ENCODE assay signal across 13 cellular contexts in the genomic region with DNA sequence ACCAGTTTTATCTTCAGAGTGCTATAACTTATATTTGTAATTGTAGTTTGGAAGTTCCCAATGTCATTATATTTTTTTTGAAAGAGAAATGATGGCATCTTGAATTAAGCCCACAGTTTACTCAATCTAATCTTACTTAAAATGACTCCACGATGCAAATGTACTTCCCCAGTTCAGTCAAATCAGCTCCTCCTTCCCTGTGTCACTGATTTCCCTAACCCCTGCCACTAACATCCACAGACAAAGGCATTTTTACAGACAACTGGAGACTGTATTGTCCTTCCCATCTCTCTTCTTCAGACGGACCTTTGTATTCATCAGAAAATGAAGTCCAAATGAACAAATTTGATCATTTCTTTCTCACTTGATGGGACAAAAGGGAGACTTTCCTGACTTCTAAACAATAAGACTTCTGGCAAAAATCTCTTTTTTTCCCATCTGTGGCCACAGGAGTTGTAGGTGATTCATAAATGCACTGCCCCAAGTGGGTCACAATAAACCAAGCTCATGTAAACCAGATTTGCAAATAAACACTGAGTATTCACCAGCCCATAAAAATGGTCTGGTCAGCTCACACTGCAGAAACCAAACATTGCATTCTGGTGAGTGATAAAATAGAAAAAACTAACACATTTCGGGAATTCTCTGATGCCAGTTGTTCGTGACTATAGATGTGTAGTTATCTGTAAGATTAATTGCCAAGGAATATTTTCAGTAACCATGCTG.
A peak's percentile ranks its signal among the peaks of the same experiment; 100 is the strongest.
DNase-seq lines count a peak whose midpoint lies in the region; TF ChIP-seq lines count a peak whose summit lies in the region.
"Had no signal": no experiment of that assay in that cellular context is flagged by ENCODE, and none has a peak within 500 bp of the region (broad histone marks: within the 10 kb centered on the region; RNA-seq: fewer than 3 reads in every experiment).

No MANE protein-coding gene starts in this region.

- no peaks in the 10 kb centered on the region for H3K27me3 ChIP-seq in SK-N-SH (ENCODE audit: insufficient read depth)
- H3K27me3 ChIP-seq: breast epithelium had no signal

- H3K9me2 ChIP-seq in SK-N-SH, result no peaks in the 10 kb centered on the region

- H3K36me3 Mint-ChIP-seq in progenitor cell of endocrine pancreas (ENCODE audit: insufficient read depth), result no peaks in the 10 kb centered on the region

- H4K20me1 ChIP-seq in SK-N-SH (ENCODE audit: insufficient read depth), result no peaks in the 10 kb centered on the region

- peak; percentile 73 for DNase-seq in ELR (ENCODE audit: low read depth)
- peak; percentile 56 for DNase-seq in SK-N-SH
- peak; percentile 86 for DNase-seq in fibroblast of the aortic adventitia (ENCODE audit: low read depth)
- no peak for DNase-seq in progenitor cell of endocrine pancreas (ENCODE audit: low spot score, unreplicated experiment)
- DNase-seq in GM13977 (ENCODE audit: low spot score), result no peak
- no peak for DNase-seq in NCI-H2081 treated with DMSO at 0.1 percent for 48 hours (lab: John Stamatoyannopoulos, UW)
- DNase-seq in NCI-H524 (lab: John Stamatoyannopoulos, UW), result no peak
- DNase-seq in NCI-H1436 treated with DMSO at 0.1 percent for 48 hours (lab: John Stamatoyannopoulos, UW), result no peak
- DNase-seq: activated CD4-positive, alpha-beta T cell treated with anti-CD3 and anti-CD28 coated beads for 48 hours; NCI-H2029 treated with DMSO at 0.1 percent for 48 hours; stimulated activated naive CD8-positive, alpha-beta T cell treated with anti-CD3 and anti-CD28 coated beads, Interleukin-15, amount 100 ng/mL, for 72 hours had no signal

- H3K27me3 Mint-ChIP-seq in progenitor cell of endocrine pancreas, result no peaks in the 10 kb centered on the region

- H3K9me3 Mint-ChIP-seq in progenitor cell of endocrine pancreas (ENCODE audit: low read depth), result peaks cover 3% of the 10 kb centered on the region
- H3K9me3 Mint-ChIP-seq: stimulated activated naive CD8-positive, alpha-beta T cell treated with anti-CD3 and anti-CD28 coated beads, Interleukin-15, amount 100 ng/mL, for 72 hours had no signal

- CTCF ChIA-PET in SK-N-SH (lab: Yijun Ruan, JAX), result no interaction called here

- TF ChIP-seq CTCF in SK-N-SH (IDR thresholded peaks at IDR 0.05) (no peak), fibroblast of the aortic adventitia (IDR thresholded peaks at IDR 0.05; ENCODE audit: insufficient read depth, low read length) (no peak), progenitor cell of endocrine pancreas (IDR thresholded peaks at IDR 0.05; ENCODE audit: unreplicated experiment) (no peak), GM13977 (IDR thresholded peaks at IDR 0.05; ENCODE audit: extremely low read depth, insufficient read depth, missing control alignments) (no peak)

- no peaks in the 10 kb centered on the region for H3K9me3 ChIP-seq in SK-N-SH
- H3K9me3 ChIP-seq: breast epithelium had no signal

- no peaks in the 10 kb centered on the region for H3K36me3 ChIP-seq in SK-N-SH (replicated peaks in 1 of 2; ENCODE audit: control insufficient read depth in 1 of 2, insufficient read depth in 2 of 2, low read length in 1 of 2)
- H3K36me3 ChIP-seq: breast epithelium had no signal

- peak overlapping the region; percentile 32; the same call in 1 of the 2 replicates for H3K4me2 ChIP-seq in SK-N-SH

- 39% methylated on average over 4 of the region's 4 CpGs for WGBS in SK-N-SH (ENCODE audit: low lambda C conversion rate)

- in situ Hi-C loops in GM13977 (cut with MboI; ENCODE audit: low pct_unique_long_range_greater_than_20kb, low sequenced_read_pairs, unreplicated experiment), result no loop called here

- peak overlapping the region; percentile 1 for H3K27ac Mint-ChIP-seq in progenitor cell of endocrine pancreas
- H3K27ac Mint-ChIP-seq: stimulated activated naive CD8-positive, alpha-beta T cell treated with anti-CD3 and anti-CD28 coated beads, Interleukin-15, amount 100 ng/mL, for 72 hours had no signal

- H3K4me3 ChIP-seq in SK-N-SH (ENCODE audit: low read depth in 2 of 2, low read length in 1 of 2), result no peak overlapping the region
- no peak overlapping the region for H3K4me3 ChIP-seq in fibroblast of the aortic adventitia (ENCODE audit: low read depth, low read length)
- H3K4me3 ChIP-seq: breast epithelium, K562 had no signal

- peak overlapping the region; percentile 98 to 99 for H3K27ac ChIP-seq in SK-N-SH (ENCODE audit: low read depth in 2 of 2, low read length in 1 of 2)

- H3K4me1 Mint-ChIP-seq in progenitor cell of endocrine pancreas (ENCODE audit: low read depth), result peaks cover 26% of the 10 kb centered on the region
- H3K4me1 Mint-ChIP-seq: stimulated activated naive CD8-positive, alpha-beta T cell treated with anti-CD3 and anti-CD28 coated beads, Interleukin-15, amount 100 ng/mL, for 72 hours had no signal

- H3K79me2 ChIP-seq in SK-N-SH (ENCODE audit: insufficient read depth), result no peaks in the 10 kb centered on the region

- no peak overlapping the region for H3K4me3 Mint-ChIP-seq in progenitor cell of endocrine pancreas (ENCODE audit: low read depth)
- H3K4me3 Mint-ChIP-seq: stimulated activated naive CD8-positive, alpha-beta T cell treated with anti-CD3 and anti-CD28 coated beads, Interleukin-15, amount 100 ng/mL, for 72 hours had no signal

- POLR2A ChIA-PET in SK-N-SH (lab: Yijun Ruan, JAX), result no interaction called here

- H3K9ac ChIP-seq in SK-N-SH, result peak overlapping the region; percentile 38; the same call in 1 of the 2 replicates

- peaks cover 36% of the 10 kb centered on the region for H3F3A ChIP-seq in SK-N-SH (replicated peaks; ENCODE audit: insufficient read depth)

- no peak for TF ChIP-seq RAD21 in SK-N-SH (IDR thresholded peaks at IDR 0.05; ENCODE audit: low read length)

- peak overlapping the region; percentile 23; the same call in 1 of the 2 replicates for H2AFZ ChIP-seq in SK-N-SH (ENCODE audit: low read depth)

- peaks cover 47 to 55% of the 10 kb centered on the region in 2 experiments for H3K4me1 ChIP-seq in SK-N-SH (ENCODE audit: control insufficient read depth in 1 of 2, insufficient read depth in 2 of 2, low read depth in 1 of 2, low read length in 1 of 2)
- H3K4me1 ChIP-seq: breast epithelium had no signal

- no peak for TF ChIP-seq EP300 in SK-N-SH (IDR thresholded peaks at IDR 0.05; ENCODE audit: borderline replicate concordance in 1 of 2, low read depth in 1 of 2, low read length in 1 of 2)

TF ChIP-seq in SK-N-SH, 30 proteins besides CTCF, POLR2A, EP300 and RAD21:
- TF ChIP-seq TCF12 (IDR thresholded peaks at IDR 0.05), result peak; percentile 35; the same call in 1 of the 2 replicates
- no peak for TF ChIP-seq GABPA (IDR thresholded peaks at IDR 0.05; ENCODE audit: low read depth)
- TF ChIP-seq, protein P1, sequence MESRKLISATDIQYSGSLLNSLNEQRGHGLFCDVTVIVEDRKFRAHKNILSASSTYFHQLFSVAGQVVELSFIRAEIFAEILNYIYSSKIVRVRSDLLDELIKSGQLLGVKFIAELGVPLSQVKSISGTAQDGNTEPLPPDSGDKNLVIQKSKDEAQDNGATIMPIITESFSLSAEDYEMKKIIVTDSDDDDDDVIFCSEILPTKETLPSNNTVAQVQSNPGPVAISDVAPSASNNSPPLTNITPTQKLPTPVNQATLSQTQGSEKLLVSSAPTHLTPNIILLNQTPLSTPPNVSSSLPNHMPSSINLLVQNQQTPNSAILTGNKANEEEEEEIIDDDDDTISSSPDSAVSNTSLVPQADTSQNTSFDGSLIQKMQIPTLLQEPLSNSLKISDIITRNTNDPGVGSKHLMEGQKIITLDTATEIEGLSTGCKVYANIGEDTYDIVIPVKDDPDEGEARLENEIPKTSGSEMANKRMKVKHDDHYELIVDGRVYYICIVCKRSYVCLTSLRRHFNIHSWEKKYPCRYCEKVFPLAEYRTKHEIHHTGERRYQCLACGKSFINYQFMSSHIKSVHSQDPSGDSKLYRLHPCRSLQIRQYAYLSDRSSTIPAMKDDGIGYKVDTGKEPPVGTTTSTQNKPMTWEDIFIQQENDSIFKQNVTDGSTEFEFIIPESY (IDR thresholded peaks at IDR 0.05; ENCODE audit: borderline replicate concordance, low read depth), result no peak
- TF ChIP-seq FOXM1 (IDR thresholded peaks at IDR 0.05; ENCODE audit: low read depth), result no peak
- TF ChIP-seq FOXJ3 (CRISPR knock-in tag; IDR thresholded peaks at IDR 0.05), result no peak
- peak; percentile 30 for TF ChIP-seq JUND (IDR thresholded peaks at IDR 0.05)
- TF ChIP-seq, protein P2, sequence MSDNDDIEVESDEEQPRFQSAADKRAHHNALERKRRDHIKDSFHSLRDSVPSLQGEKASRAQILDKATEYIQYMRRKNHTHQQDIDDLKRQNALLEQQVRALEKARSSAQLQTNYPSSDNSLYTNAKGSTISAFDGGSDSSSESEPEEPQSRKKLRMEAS (IDR thresholded peaks at IDR 0.05; ENCODE audit: low read depth), result no peak
- TF ChIP-seq GATA2 (CRISPR knock-in tag; IDR thresholded peaks at IDR 0.05), result no peak
- TF ChIP-seq RXRA (IDR thresholded peaks at IDR 0.05; ENCODE audit: borderline replicate concordance, low read depth), result no peak
- TF ChIP-seq MXI1 (IDR thresholded peaks at IDR 0.05; ENCODE audit: low read depth, low read length), result no peak
- TF ChIP-seq POLR2AphosphoS5 (IDR thresholded peaks at IDR 0.05; ENCODE audit: low read depth, low read length), result no peak
- TF ChIP-seq, protein P3, sequence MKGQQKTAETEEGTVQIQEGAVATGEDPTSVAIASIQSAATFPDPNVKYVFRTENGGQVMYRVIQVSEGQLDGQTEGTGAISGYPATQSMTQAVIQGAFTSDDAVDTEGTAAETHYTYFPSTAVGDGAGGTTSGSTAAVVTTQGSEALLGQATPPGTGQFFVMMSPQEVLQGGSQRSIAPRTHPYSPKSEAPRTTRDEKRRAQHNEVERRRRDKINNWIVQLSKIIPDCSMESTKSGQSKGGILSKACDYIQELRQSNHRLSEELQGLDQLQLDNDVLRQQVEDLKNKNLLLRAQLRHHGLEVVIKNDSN (IDR thresholded peaks at IDR 0.05; ENCODE audit: borderline replicate concordance, low read depth), result no peak
- TF ChIP-seq SMC3 (IDR thresholded peaks at IDR 0.05; ENCODE audit: low read depth, low read length), result no peak
- TF ChIP-seq NFIC (IDR thresholded peaks at IDR 0.05; ENCODE audit: borderline replicate concordance), result no peak

Comparison
In these comparisons a context has a peak if more than half of its experiments do, and no peak if none do; other contexts are left out.
1. DNase-seq: peak in ELR (single experiment), SK-N-SH (single experiment) and fibroblast of the aortic adventitia (single experiment); none in progenitor cell of endocrine pancreas (single experiment), GM13977 (single experiment), NCI-H2081 treated with DMSO at 0.1 percent for 48 hours (single experiment), NCI-H524 (0 of 2) and NCI-H1436 treated with DMSO at 0.1 percent for 48 hours (single experiment).